Comparison of ENCODE assay signal across 19 cellular contexts in the genomic region with DNA sequence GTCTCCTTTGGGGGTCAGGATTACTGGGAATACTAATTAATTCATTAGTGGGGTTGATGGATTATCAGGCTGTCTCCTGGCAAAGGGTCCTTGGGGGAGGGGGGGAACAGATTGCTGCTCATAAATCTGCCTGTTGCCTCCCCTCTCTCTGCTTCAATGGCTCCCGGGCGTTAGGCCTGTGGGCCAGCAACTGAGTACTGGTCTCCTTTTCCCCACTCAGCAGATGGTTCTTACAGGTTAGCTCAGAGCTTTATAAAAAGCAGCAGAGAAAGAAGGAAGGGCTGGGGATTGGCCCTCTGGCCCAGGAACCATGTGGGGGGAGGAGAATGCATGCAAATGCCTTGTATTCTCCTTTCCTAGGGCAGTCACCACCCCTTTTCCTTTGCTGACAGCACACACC. TPM values are rescaled to one million over a fixed set of nuclear protein-coding genes. Genes with fewer than 3 reads are reported as not detected.
DNase-seq lines count a peak whose midpoint lies in the region; FAIRE-seq and TF ChIP-seq lines count a peak whose summit lies in the region.
"Had no signal": no experiment of that assay in that cellular context is flagged by ENCODE, and none has a peak within 500 bp of the region (broad histone marks: within the 10 kb centered on the region; RNA-seq: fewer than 3 reads in every experiment).

No MANE protein-coding gene starts in this region.

- H3K36me3 ChIP-seq in Loucy (ENCODE audit: insufficient read depth, low read length) (no peaks in the 10 kb centered on the region), ectodermal cell (ENCODE audit: control insufficient read depth, insufficient read depth, low read length) (no peaks in the 10 kb centered on the region)

- H2AFZ ChIP-seq in Loucy (ENCODE audit: low read length) = peak overlapping the region; percentile 11; the same call in 1 of the 2 replicates

- no peak overlapping the region for H3K9ac ChIP-seq in Loucy (ENCODE audit: low read depth, low read length, poor library complexity, severe bottlenecking)

- 69 to 73% methylated on average over 2 of the region's 2 CpGs for WGBS in ectodermal cell, 2 experiments

- no peak overlapping the region for H3K4me3 ChIP-seq in Loucy (ENCODE audit: low read length, poor library complexity, severe bottlenecking)
- H3K4me3 ChIP-seq in ectodermal cell (ENCODE audit: insufficient read depth, low read depth, low read length) = no peak overlapping the region
- H3K4me3 ChIP-seq: GM12878, K562 had no signal

- DNase-seq in NCI-H524 (lab: John Stamatoyannopoulos, UW) (peak; percentile 98 to 99), amygdala (lab: John Stamatoyannopoulos, UW) (no peak), GM19240 (ENCODE audit: insufficient read length, low spot score) (no peak), GM12891 (ENCODE audit: insufficient read length, low spot score) (no peak), urothelium cell line (ENCODE audit: low spot score) (no peak)
- DNase-seq: Calu3; CD4-positive, alpha-beta T cell; DND-41; GDM1; NCI-H1436; NCI-H2081; NCI-H226; NCI-H774 had no signal

- H3K27ac ChIP-seq in ectodermal cell (ENCODE audit: insufficient read depth, low read depth, low read length, poor library complexity, severe bottlenecking) = peak overlapping the region; percentile 32
- H3K27ac ChIP-seq: HL-60 had no signal

- H3K9me3 ChIP-seq in Loucy (ENCODE audit: insufficient read depth, low read depth, low read length) (no peaks in the 10 kb centered on the region), ectodermal cell (ENCODE audit: control insufficient read depth, low read length) (no peaks in the 10 kb centered on the region)

- no peaks in the 10 kb centered on the region for H3K9me2 ChIP-seq in Loucy (replicated peaks; ENCODE audit: low read depth, low read length)

- H3K27me3 ChIP-seq in Loucy (ENCODE audit: insufficient read depth, low read length, poor library complexity, severe bottlenecking) (no peaks in the 10 kb centered on the region), ectodermal cell (ENCODE audit: control insufficient read depth, insufficient read depth, low read length, poor library complexity, severe bottlenecking) (peaks cover 7% of the 10 kb centered on the region)

- H3K4me1 ChIP-seq in Loucy (ENCODE audit: insufficient read depth, low read length, poor library complexity, severe bottlenecking) (peaks cover 3% of the 10 kb centered on the region), ectodermal cell (ENCODE audit: control insufficient read depth, insufficient read depth, low read length) (peaks cover 16% of the 10 kb centered on the region)

- FAIRE-seq in GM12891 (lab: Jason Lieb, UNC) = no peak
- no peak for FAIRE-seq in urothelium cell line (lab: Jason Lieb, UNC)
- FAIRE-seq: GM12878, GM18507, K562 had no signal

- TF ChIP-seq POLR2A in GM12891 (IDR thresholded peaks at IDR 0.05; ENCODE audit: low read depth, low read length) = no peak

- H4K20me1 ChIP-seq in Loucy (ENCODE audit: insufficient read depth, low read length, poor library complexity, severe bottlenecking) = no peaks in the 10 kb centered on the region

- no peak overlapping the region for H3K4me2 ChIP-seq in Loucy (ENCODE audit: low read depth, low read length, poor library complexity, severe bottlenecking)

- no peaks in the 10 kb centered on the region for H3F3A ChIP-seq in Loucy (ENCODE audit: low read depth)

- no peaks in the 10 kb centered on the region for H3K79me2 ChIP-seq in Loucy (ENCODE audit: insufficient read depth, low read length)

- no peak for TF ChIP-seq CTCF in Loucy (conservative IDR thresholded peaks at IDR 0.05; ENCODE audit: low read length)

TF ChIP-seq in GM12891, 5 proteins besides CTCF, POLR2A, EP300 and RAD21:
- TF ChIP-seq TAF1 (IDR thresholded peaks at IDR 0.05; ENCODE audit: low read depth, low read length) = no peak
- no peak for TF ChIP-seq PAX5 (IDR thresholded peaks at IDR 0.05; ENCODE audit: insufficient read depth, low read length, severe bottlenecking)
- TF ChIP-seq SPI1 (IDR thresholded peaks at IDR 0.05; ENCODE audit: low read depth, low read length) = no peak
- TF ChIP-seq POU2F2 (IDR thresholded peaks at IDR 0.05; ENCODE audit: low read depth, low read length) = no peak
- no peak for TF ChIP-seq POLR2AphosphoS5 (IDR thresholded peaks at IDR 0.05; ENCODE audit: low read depth, low read length)

RNA-seq across cellular contexts. Expression of gene NEUROD4, which starts 2.4 kb away (rescaled TPM):
- 2.7 TPM for polyA plus RNA-seq in ectodermal cell (2013, experiment 1 of 4)
- 4.4 TPM for polyA plus RNA-seq in ectodermal cell (2013, experiment 2 of 4)
- polyA plus RNA-seq in ectodermal cell (2013, experiment 3 of 4) = 3.8 TPM
- polyA plus RNA-seq in ectodermal cell (2013, experiment 4 of 4) = 5.3 TPM
- not detected for polyA plus RNA-seq in GM12891 (2012; ENCODE audit: low read depth, missing spikeins)
- polyA plus RNA-seq: K562 had no signal

RNA-seq across cellular contexts. Expression of gene TESPA1, which starts 32.9 kb away (rescaled TPM):
- not detected for polyA plus RNA-seq in ectodermal cell (2013, experiment 1 of 4)
- not detected for polyA plus RNA-seq in ectodermal cell (2013, experiment 2 of 4)
- not detected for polyA plus RNA-seq in ectodermal cell (2013, experiment 3 of 4)
- polyA plus RNA-seq in ectodermal cell (2013, experiment 4 of 4) = not detected
- 55.2 TPM for polyA plus RNA-seq in GM12891 (2012; ENCODE audit: low read depth, missing spikeins)

Comparison
In these comparisons a context has a peak if more than half of its experiments do, and no peak if none do; other contexts are left out.
1. DNase-seq: peak in NCI-H524 (2 of 2); none in amygdala (0 of 56), GM19240 (single experiment), GM12891 (single experiment) and urothelium cell line (single experiment).